In the genomic region with DNA sequence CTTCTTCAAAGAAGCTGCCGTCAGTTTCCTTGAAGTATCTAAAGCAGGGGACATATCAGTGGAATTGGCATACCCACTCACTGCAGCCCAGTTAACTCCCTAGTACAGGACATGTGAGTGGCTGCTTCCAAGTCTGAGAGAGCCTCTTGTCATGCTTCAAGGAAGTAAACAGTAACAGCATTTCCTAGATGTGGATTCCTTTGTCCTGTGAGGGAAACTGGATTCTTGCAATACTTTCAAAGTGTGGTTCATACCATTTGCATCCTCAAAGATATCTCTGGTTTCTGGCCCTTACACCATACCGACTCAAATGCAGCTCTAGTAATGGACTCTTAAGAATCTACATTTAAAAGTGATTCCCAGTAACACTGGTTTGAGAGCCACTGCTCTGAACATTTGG, we compare ENCODE assay signal across 19 cellular contexts.
DNase-seq lines count a peak whose midpoint lies in the region; ATAC-seq, FAIRE-seq and TF ChIP-seq lines count a peak whose summit lies in the region.
"Had no signal": no experiment of that assay in that cellular context is flagged by ENCODE, and none has a peak within 500 bp of the region (broad histone marks: within the 10 kb centered on the region; RNA-seq: fewer than 3 reads in every experiment).

No MANE protein-coding gene starts in this region.

- H3K4me3 ChIP-seq in fibroblast of pulmonary artery (replicated peaks; ENCODE audit: low read depth, low read length) (no peak overlapping the region), mesendoderm (ENCODE audit: low read length) (no peak overlapping the region), A673 (ENCODE audit: low read depth, low read length, poor library complexity, severe bottlenecking) (no peak overlapping the region), PC-3 (ENCODE audit: low read length) (no peak overlapping the region), HepG2 (replicated peaks in 1 of 3; ENCODE audit: insufficient read depth in 1 of 3, low read depth in 2 of 3, low read length in 3 of 3) (no peak overlapping the region)
- H3K4me3 ChIP-seq: MG63 had no signal

- H3K9me3 ChIP-seq in A673 (ENCODE audit: low read depth, low read length, poor library complexity, severe bottlenecking) (no peaks in the 10 kb centered on the region), PC-3 (ENCODE audit: low read length) (no peaks in the 10 kb centered on the region), HepG2 (ENCODE audit: low read length) (no peaks in the 10 kb centered on the region)
- H3K9me3 ChIP-seq: MG63 had no signal

- peaks cover 56% of the 10 kb centered on the region for H3K36me3 Mint-ChIP-seq in mesothelial cell of epicardium

- H3K79me2 ChIP-seq in mesendoderm (ENCODE audit: control insufficient read depth, insufficient read depth, low read length): no peaks in the 10 kb centered on the region
- H3K79me2 ChIP-seq in PC-3 (ENCODE audit: low read length): no peaks in the 10 kb centered on the region
- no peaks in the 10 kb centered on the region for H3K79me2 ChIP-seq in HepG2 (ENCODE audit: insufficient read depth, low read length)

- H3K4me1 Mint-ChIP-seq in mesothelial cell of epicardium: no peaks in the 10 kb centered on the region

- H2BK15ac ChIP-seq in mesendoderm (replicated peaks; ENCODE audit: low read depth): no peak overlapping the region

- H3K9me3 Mint-ChIP-seq in mesothelial cell of epicardium: peaks cover 9% of the 10 kb centered on the region

- no peaks in the 10 kb centered on the region for H3K27me3 ChIP-seq in mesendoderm (ENCODE audit: insufficient read depth, low read length, poor library complexity)
- H3K27me3 ChIP-seq in A673 (replicated peaks; ENCODE audit: insufficient read depth, low read depth, low read length, poor library complexity): no peaks in the 10 kb centered on the region
- H3K27me3 ChIP-seq in PC-3 (ENCODE audit: low read length): no peaks in the 10 kb centered on the region
- H3K27me3 ChIP-seq in HepG2 (ENCODE audit: control insufficient read depth in 1 of 2, insufficient read depth in 2 of 2, low read length in 2 of 2): no peaks in the 10 kb centered on the region
- H3K27me3 ChIP-seq: MG63 had no signal

- intact Hi-C loops in A673 (cut with micrococcal nuclease; ENCODE audit: unreplicated experiment): no loop called here
- intact Hi-C loops in PC-3 (cut with micrococcal nuclease): no loop called here
- intact Hi-C loops in HepG2 (cut with micrococcal nuclease; ENCODE audit: unreplicated experiment): no loop called here

- H3K56ac ChIP-seq in mesendoderm (ENCODE audit: low read length): no peak overlapping the region

- H2BK120ac ChIP-seq in mesendoderm (ENCODE audit: low read depth, low read length): no peak overlapping the region

- no peak overlapping the region for H2AK5ac ChIP-seq in mesendoderm (ENCODE audit: low read length)

- TF ChIP-seq RAD21 in HepG2 (CRISPR knock-in tag; IDR thresholded peaks at IDR 0.05): no peak

- H3K27ac Mint-ChIP-seq in mesothelial cell of epicardium: no peak overlapping the region
- H3K27ac Mint-ChIP-seq: CD4-positive, CD25-positive, alpha-beta regulatory T cell had no signal

- WGBS in mesendoderm (ENCODE audit: extremely low coverage, insufficient coverage, low lambda C conversion rate): no CpG with 5 or more reads among the region's 2 CpGs
- WGBS in HepG2 (ENCODE audit: low lambda C conversion rate): 100% methylated on average over 2 of the region's 2 CpGs

- H2AFZ ChIP-seq in PC-3 (ENCODE audit: low read length) (no peak overlapping the region), HepG2 (ENCODE audit: low read length) (no peak overlapping the region)

- H3K79me1 ChIP-seq in mesendoderm (ENCODE audit: low read length): no peaks in the 10 kb centered on the region

- CTCF ChIA-PET in A673 (lab: Charles Lee) (no interaction called here), PC-3 (lab: Charles Lee) (no interaction called here), HepG2 (lab: Yijun Ruan, JAX; ENCODE audit: low intra/inter-chr PET ratio, low total read pairs) (no interaction called here)

- no peak overlapping the region for H3K23ac ChIP-seq in mesendoderm (ENCODE audit: low read length)

- no peaks in the 10 kb centered on the region for H3K27me3 Mint-ChIP-seq in mesothelial cell of epicardium (ENCODE audit: low read depth)
- H3K27me3 Mint-ChIP-seq: CD4-positive, CD25-positive, alpha-beta regulatory T cell had no signal

- no peaks in the 10 kb centered on the region for H3K4me1 ChIP-seq in mesendoderm (ENCODE audit: control insufficient read depth, low read depth, low read length)
- no peaks in the 10 kb centered on the region for H3K4me1 ChIP-seq in A673 (ENCODE audit: insufficient read depth, low read length, poor library complexity, severe bottlenecking)
- H3K4me1 ChIP-seq in PC-3 (ENCODE audit: insufficient read depth, low read length): no peaks in the 10 kb centered on the region
- H3K4me1 ChIP-seq in HepG2 (ENCODE audit: insufficient read depth, low read length): no peaks in the 10 kb centered on the region

- ATAC-seq in PC-3 (no peak), HepG2 (no peak)
- ATAC-seq: Panc1, Right ventricle myocardium inferior had no signal

- H3K9ac ChIP-seq in mesendoderm (ENCODE audit: low read length): no peak overlapping the region
- H3K9ac ChIP-seq in PC-3 (ENCODE audit: low read length): no peak overlapping the region
- H3K9ac ChIP-seq in HepG2 (ENCODE audit: insufficient read depth, low read depth, low read length): no peak overlapping the region
- H3K9ac ChIP-seq: KMS-11 had no signal

- TF ChIP-seq CTCF in fibroblast of pulmonary artery (IDR thresholded peaks at IDR 0.05; ENCODE audit: low read length, missing control alignments): no peak
- no peak for TF ChIP-seq CTCF in A673 (conservative IDR thresholded peaks at IDR 0.05; ENCODE audit: low read depth, low read length)
- TF ChIP-seq CTCF in PC-3 (conservative IDR thresholded peaks at IDR 0.05; ENCODE audit: low read depth, low read length): no peak
- TF ChIP-seq CTCF in mesothelial cell of epicardium (IDR thresholded peaks at IDR 0.05; ENCODE audit: unreplicated experiment): no peak
- no peak for TF ChIP-seq CTCF in HepG2 (CRISPR knock-in tag; IDR thresholded peaks at IDR 0.05)

- H4K8ac ChIP-seq in mesendoderm (ENCODE audit: low read depth, low read length): no peak overlapping the region

- H2BK5ac ChIP-seq in mesendoderm (ENCODE audit: low read length): no peak overlapping the region

- H4K5ac ChIP-seq in mesendoderm (ENCODE audit: low read length): no peak overlapping the region

- BruUV-seq in A673 (replicated peaks; lab: Mats Ljungman, UMichigan) (no TSS peak), PC-3 (replicated peaks; lab: Mats Ljungman, UMichigan) (no TSS peak), HepG2 (replicated peaks; lab: Mats Ljungman, UMichigan) (no TSS peak)

- FAIRE-seq in HepG2 (lab: Jason Lieb, UNC): no peak

- H3K4me3 Mint-ChIP-seq in mesothelial cell of epicardium: no peak overlapping the region
- H3K4me3 Mint-ChIP-seq: CD4-positive, CD25-positive, alpha-beta regulatory T cell had no signal

- no peak for TF ChIP-seq POLR2A in HepG2 (IDR thresholded peaks at IDR 0.05; ENCODE audit: insufficient read depth in 1 of 2, low read depth in 2 of 2, low read length in 2 of 2)

- no peak overlapping the region for H3K27ac ChIP-seq in mesendoderm (ENCODE audit: low read depth, low read length)
- H3K27ac ChIP-seq in A673 (ENCODE audit: low read depth, low read length, poor library complexity, severe bottlenecking): no peak overlapping the region
- no peak overlapping the region for H3K27ac ChIP-seq in PC-3 (ENCODE audit: low read length)
- H3K27ac ChIP-seq in HepG2 (ENCODE audit: extremely low read length, insufficient read depth, low read length): no peak overlapping the region
- H3K27ac ChIP-seq: KMS-11 had no signal

- H3F3A ChIP-seq in PC-3 (ENCODE audit: low read length, unreplicated experiment): no peaks in the 10 kb centered on the region

- in situ Hi-C loops in HepG2 (cut with HindIII; ENCODE audit: extremely low pct_ligation_motif_present, low pct_unique_long_range_greater_than_20kb): no loop called here

- POLR2A ChIA-PET in A673 (lab: Charles Lee; ENCODE audit: low non-redundant PET) (no interaction called here), PC-3 (lab: Charles Lee; ENCODE audit: unreplicated experiment) (no interaction called here), HepG2 (lab: Yijun Ruan, JAX) (no interaction called here)

- H3K4ac ChIP-seq in mesendoderm (ENCODE audit: low read depth, low read length): no peak overlapping the region

- H3K9me2 ChIP-seq in PC-3 (replicated peaks; ENCODE audit: low read length): no peaks in the 10 kb centered on the region

- TF ChIP-seq EP300 in HepG2 (IDR thresholded peaks at IDR 0.05; ENCODE audit: low read depth in 2 of 2, low read length in 2 of 2) (no peak), HepG2 (CRISPR knock-in tag; IDR thresholded peaks at IDR 0.05; ENCODE audit: borderline replicate concordance) (no peak)

- H3K4me2 ChIP-seq in mesendoderm (ENCODE audit: low read length): no peak overlapping the region
- no peak overlapping the region for H3K4me2 ChIP-seq in PC-3 (ENCODE audit: low read length)
- H3K4me2 ChIP-seq in HepG2 (ENCODE audit: low read depth, low read length): no peak overlapping the region
- H3K4me2 ChIP-seq: KMS-11 had no signal

- peak; percentile 14 for DNase-seq in AG08395 (ENCODE audit: low spot score)
- DNase-seq in amniotic epithelial cell (ENCODE audit: low read depth): peak; percentile 58
- DNase-seq in fibroblast of pulmonary artery (ENCODE audit: low read depth): peak; percentile 19
- DNase-seq in mesendoderm: peak; percentile 11
- no peak for DNase-seq in A673 (ENCODE audit: low spot score)
- DNase-seq in PC-3: no peak
- DNase-seq in mesothelial cell of epicardium (ENCODE audit: low spot score in 2 of 2, unreplicated experiment in 2 of 2): no peak
- no peak for DNase-seq in HepG2 (ENCODE audit: low spot score)
- DNase-seq: 8988T; CD4-positive, CD25-positive, alpha-beta regulatory T cell; DMS79 treated with DMSO at 0.1 percent for 48 hours; GDM1; MG63; NCI-H1105; NCI-H1694 treated with DMSO at 0.1 percent for 48 hours; NCI-H774 had no signal

- no peak overlapping the region for H3K18ac ChIP-seq in mesendoderm (ENCODE audit: low read length)

- H4K20me1 ChIP-seq in PC-3 (ENCODE audit: low read length) (no peaks in the 10 kb centered on the region), HepG2 (ENCODE audit: insufficient read depth, low read length) (no peaks in the 10 kb centered on the region)

- no peaks in the 10 kb centered on the region for H3K36me3 ChIP-seq in mesendoderm (ENCODE audit: control insufficient read depth, insufficient read depth, low read length)
- H3K36me3 ChIP-seq in A673 (ENCODE audit: insufficient read depth, low read length, poor library complexity, severe bottlenecking): no peaks in the 10 kb centered on the region
- peaks cover 11% of the 10 kb centered on the region; the same call in 1 of the 2 replicates for H3K36me3 ChIP-seq in PC-3 (ENCODE audit: low read depth, low read length)
- no peaks in the 10 kb centered on the region; a peak in 1 of 5 replicates for H3K36me3 ChIP-seq in HepG2 (replicated peaks in 1 of 2; ENCODE audit: control insufficient read depth in 1 of 2, insufficient read depth in 2 of 2, low read length in 2 of 2)
- H3K36me3 ChIP-seq: MG63 had no signal

TF ChIP-seq in HepG2, 621 proteins besides CTCF, POLR2A, EP300 and RAD21 (continues in another document):
- TF ChIP-seq ZNF234 (CRISPR knock-in tag; conservative IDR thresholded peaks at IDR 0.05) (no peak), MIXL1 (CRISPR knock-in tag; IDR thresholded peaks at IDR 0.05) (no peak), ZNF83 (CRISPR knock-in tag; IDR thresholded peaks at IDR 0.05; ENCODE audit: borderline replicate concordance) (no peak), ZNF460 (CRISPR knock-in tag; IDR thresholded peaks at IDR 0.05; ENCODE audit: borderline replicate concordance) (no peak)

Comparison
In these comparisons a context has a peak if more than half of its experiments do, and no peak if none do; other contexts are left out.
1. DNase-seq: peak in AG08395 (single experiment), amniotic epithelial cell (single experiment), fibroblast of pulmonary artery (single experiment) and mesendoderm (single experiment); none in A673 (single experiment), PC-3 (single experiment), mesothelial cell of epicardium (0 of 2) and HepG2 (single experiment).